1 cellular context compared by ENCODE assay signal in genomic region chr18:7873316-7873715, GRCh38.
TF ChIP-seq lines count a peak whose summit lies in the region.

No MANE protein-coding gene starts in this region.

TF ChIP-seq in HCT116, 20 proteins besides CTCF, POLR2A, EP300 and RAD21 (continued from another document):
- TF ChIP-seq REST (IDR thresholded peaks at IDR 0.05; ENCODE audit: low read depth), result no peak
- TF ChIP-seq MAX (IDR thresholded peaks at IDR 0.05), result no peak
